Comparison of ENCODE assay signal across 10 cellular contexts in the genomic region with DNA sequence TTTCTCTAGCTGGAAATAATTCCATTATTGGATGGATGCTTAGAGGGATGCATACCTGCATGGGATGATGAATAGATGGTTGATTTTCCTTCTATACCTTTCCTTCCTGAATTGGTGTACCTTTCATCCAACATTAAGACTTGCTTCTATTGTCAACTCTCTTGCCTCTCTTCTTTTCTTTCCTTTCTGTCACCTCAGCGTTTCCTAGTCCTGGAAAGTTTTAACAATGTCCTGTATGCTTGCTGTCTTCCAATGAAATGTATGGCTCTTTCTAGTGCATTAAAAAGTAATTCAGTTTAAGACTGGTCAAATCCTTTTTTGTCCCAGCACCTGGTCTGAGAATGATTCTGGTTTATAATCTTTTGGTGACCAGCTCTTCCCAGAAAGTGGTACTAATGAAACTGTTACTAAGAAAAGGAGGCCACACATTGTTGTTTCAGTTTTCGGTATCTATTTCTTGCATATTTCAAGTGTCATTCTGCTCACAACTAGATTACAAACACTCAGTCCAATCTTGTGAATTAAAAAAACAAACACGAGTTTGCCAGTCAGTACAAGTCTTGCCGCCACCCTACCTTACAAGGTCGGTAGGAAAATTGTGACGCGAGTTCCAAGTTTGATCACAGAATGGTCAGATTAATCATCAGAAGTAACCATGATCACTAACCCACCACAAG. TPM values are rescaled to one million over a fixed set of nuclear protein-coding genes. Genes with fewer than 3 reads are reported as not detected.
DNase-seq lines count a peak whose midpoint lies in the region; ATAC-seq lines count a peak whose summit lies in the region.
"Had no signal": no experiment of that assay in that cellular context is flagged by ENCODE, and none has a peak within 500 bp of the region (broad histone marks: within the 10 kb centered on the region; RNA-seq: fewer than 3 reads in every experiment).

No MANE protein-coding gene starts in this region.

- no peaks in the 10 kb centered on the region for H3K9me3 Mint-ChIP-seq in activated T-cell treated with anti-CD3 and anti-CD28 coated beads, Interleukin-2, amount 50 U/mL, for 24 hours

- peak overlapping the region; percentile 27 for H3K4me2 ChIP-seq in Karpas-422 (ENCODE audit: low read depth, low read length, poor library complexity, severe bottlenecking)

- H3K36me3 ChIP-seq in Karpas-422 (ENCODE audit: insufficient read depth, low read length) (peaks cover 96% of the 10 kb centered on the region), SJCRH30 (no peaks in the 10 kb centered on the region)
- H3K36me3 ChIP-seq: heart right ventricle had no signal

- peak overlapping the region; percentile 44 for H3K27ac ChIP-seq in Karpas-422 (ENCODE audit: low read length)
- no peak overlapping the region for H3K27ac ChIP-seq in SJCRH30
- H3K27ac ChIP-seq: heart right ventricle had no signal

- H3K4me3 Mint-ChIP-seq in activated T-cell treated with anti-CD3 and anti-CD28 coated beads, Interleukin-2, amount 50 U/mL, for 24 hours = peak overlapping the region; percentile 21
- H3K4me3 Mint-ChIP-seq: naive thymus-derived CD8-positive, alpha-beta T cell had no signal

- DNase-seq in activated T-cell treated with anti-CD3 and anti-CD28 coated beads, Interleukin-2, amount 50 U/mL, for 24 hours = no peak
- DNase-seq in activated T-cell treated with anti-CD3 and anti-CD28 coated beads for 4 hours (no peak), Karpas-422 (peak; percentile 65), putamen (ENCODE audit: low spot score) (no peak), activated gamma-delta T cell treated with Interleukin-2 at 50 U/mL for 16 hours (no peak), SJCRH30 (no peak)
- peak; percentile 20 to 50 for DNase-seq in stimulated activated CD8-positive, alpha-beta memory T cell treated with anti-CD3 and anti-CD28 coated beads, Interleukin-7, amount 100 ng/mL, for 48 hours (ENCODE audit: extremely low read depth in 1 of 2, low read depth in 1 of 2)
- DNase-seq: heart right ventricle; naive thymus-derived CD8-positive, alpha-beta T cell had no signal

- no peaks in the 10 kb centered on the region for H3K36me3 Mint-ChIP-seq in activated T-cell treated with anti-CD3 and anti-CD28 coated beads, Interleukin-2, amount 50 U/mL, for 24 hours (ENCODE audit: low read depth)
- H3K36me3 Mint-ChIP-seq: naive thymus-derived CD8-positive, alpha-beta T cell had no signal

- peaks cover 52% of the 10 kb centered on the region for H3K4me1 Mint-ChIP-seq in activated T-cell treated with anti-CD3 and anti-CD28 coated beads, Interleukin-2, amount 50 U/mL, for 24 hours (ENCODE audit: low read depth)

- ATAC-seq in HG02588 (IDR thresholded peaks at IDR 0.05; ENCODE audit: unreplicated experiment) = peak; percentile 42
- ATAC-seq: heart right ventricle; naive thymus-derived CD8-positive, alpha-beta T cell had no signal

- H3K9me3 ChIP-seq in Karpas-422 (ENCODE audit: low read length) = no peaks in the 10 kb centered on the region
- no peaks in the 10 kb centered on the region for H3K9me3 ChIP-seq in SJCRH30 (replicated peaks)
- H3K9me3 ChIP-seq: heart right ventricle had no signal

- H3K27ac Mint-ChIP-seq in activated T-cell treated with anti-CD3 and anti-CD28 coated beads, Interleukin-2, amount 50 U/mL, for 24 hours = peak overlapping the region; percentile 80

- H2AFZ ChIP-seq in Karpas-422 (ENCODE audit: low read length) = no peak overlapping the region

- H3K4me3 ChIP-seq in Karpas-422 (ENCODE audit: low read length) = no peak overlapping the region
- H3K4me3 ChIP-seq in SJCRH30 = no peak overlapping the region
- H3K4me3 ChIP-seq: heart right ventricle had no signal

- peaks cover 85% of the 10 kb centered on the region for H4K20me1 ChIP-seq in Karpas-422 (ENCODE audit: insufficient read depth, low read depth, low read length)

- H3K9ac ChIP-seq in Karpas-422 (ENCODE audit: low read length) = no peak overlapping the region; the same call in 1 of the 2 replicates

- H3K27me3 ChIP-seq in Karpas-422 (ENCODE audit: low read length) (no peaks in the 10 kb centered on the region), SJCRH30 (no peaks in the 10 kb centered on the region)

- H3K27me3 Mint-ChIP-seq in activated T-cell treated with anti-CD3 and anti-CD28 coated beads, Interleukin-2, amount 50 U/mL, for 24 hours = no peaks in the 10 kb centered on the region
- H3K27me3 Mint-ChIP-seq: naive thymus-derived CD8-positive, alpha-beta T cell had no signal

- H3K9me2 ChIP-seq in Karpas-422 (replicated peaks; ENCODE audit: insufficient read depth, low read length) = no peaks in the 10 kb centered on the region

- peaks cover 98% of the 10 kb centered on the region for H3K4me1 ChIP-seq in Karpas-422 (ENCODE audit: low read length)
- no peaks in the 10 kb centered on the region for H3K4me1 ChIP-seq in SJCRH30
- H3K4me1 ChIP-seq: heart right ventricle had no signal

- peaks cover 98% of the 10 kb centered on the region for H3K79me2 ChIP-seq in Karpas-422 (ENCODE audit: low read length)

RNA-seq across cellular contexts. Expression of a gene that starts 8.0 kb away (rescaled TPM):
- 803 and 894 TPM in 2 replicates for total RNA-seq in Karpas-422 (2014; rRNA removed; shearing (Covaris generic); ENCODE audit: low replicate concordance)
- total RNA-seq in SJCRH30 (2014; rRNA removed; shearing (Covaris generic)) = not detected in 2 replicates

Comparison
In these comparisons a context has a peak if more than half of its experiments do, and no peak if none do; other contexts are left out.
1. DNase-seq: peak in Karpas-422 (single experiment) and stimulated activated CD8-positive, alpha-beta memory T cell treated with anti-CD3 and anti-CD28 coated beads, Interleukin-7, amount 100 ng/mL, for 48 hours (2 of 2); none in activated T-cell treated with anti-CD3 and anti-CD28 coated beads, Interleukin-2, amount 50 U/mL, for 24 hours (single experiment), activated T-cell treated with anti-CD3 and anti-CD28 coated beads for 4 hours (single experiment), putamen (single experiment), activated gamma-delta T cell treated with Interleukin-2 at 50 U/mL for 16 hours (single experiment) and SJCRH30 (0 of 2).
2. RNA of a gene that starts 8.0 kb away (total RNA-seq): 803 to 894 TPM in Karpas-422; not detected in SJCRH30; every median in the first group is over 100 times any median in the second.